In the genomic region with DNA sequence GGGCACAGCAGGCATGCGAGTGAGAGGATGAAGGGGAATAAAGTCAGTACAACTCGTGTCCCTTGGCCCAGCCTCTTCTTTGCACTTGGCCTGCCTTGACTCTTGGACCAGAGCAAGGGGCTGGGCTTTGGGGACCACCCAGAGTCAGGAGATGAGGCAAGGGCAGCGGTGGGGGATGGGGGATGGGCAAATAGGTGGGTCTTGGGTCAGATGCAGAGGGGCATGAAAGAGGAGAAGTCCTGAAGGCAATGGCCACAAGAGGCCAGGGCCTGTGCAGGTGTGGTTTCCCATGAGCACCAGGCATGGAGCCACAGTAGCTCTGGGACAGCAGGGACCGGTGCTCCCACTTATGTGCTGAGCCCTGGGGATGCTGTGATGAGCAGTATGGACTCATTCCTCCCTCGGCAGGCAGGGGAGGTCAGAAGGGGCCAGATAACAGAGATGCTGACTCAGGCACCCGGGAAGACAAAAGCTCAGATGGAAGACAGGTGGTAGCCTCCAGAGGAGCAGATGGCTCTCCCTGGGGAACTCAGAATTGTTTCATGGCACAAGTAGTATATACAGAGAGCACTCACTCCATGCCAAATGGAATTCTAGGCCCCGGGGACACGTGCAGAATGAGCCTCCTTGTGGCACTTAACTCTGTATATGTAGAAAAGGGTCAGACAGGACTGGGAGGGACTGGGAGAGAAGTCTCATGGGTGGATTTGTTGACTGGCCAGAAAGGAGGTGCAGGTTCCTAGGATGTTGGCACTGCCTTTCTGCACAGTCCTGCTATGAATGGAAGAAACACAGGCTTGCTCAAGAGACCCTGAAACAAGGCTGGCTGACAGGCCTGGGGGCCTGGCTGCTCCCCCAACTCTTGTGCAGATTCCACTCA, we compare ENCODE assay signal across 15 cellular contexts. TPM values are rescaled to one million over a fixed set of nuclear protein-coding genes. Genes with fewer than 3 reads are reported as not detected.
A peak's percentile ranks its signal among the peaks of the same experiment; 100 is the strongest.
DNase-seq lines count a peak whose midpoint lies in the region; ATAC-seq and TF ChIP-seq lines count a peak whose summit lies in the region.
"Had no signal": no experiment of that assay in that cellular context is flagged by ENCODE, and none has a peak within 500 bp of the region (broad histone marks: within the 10 kb centered on the region; RNA-seq: fewer than 3 reads in every experiment).

No MANE protein-coding gene starts in this region.

- no peak for TF ChIP-seq CTCF in HFFc6 (IDR thresholded peaks at IDR 0.05)
- no peak for TF ChIP-seq CTCF in left ventricle myocardium inferior (IDR thresholded peaks at IDR 0.05; ENCODE audit: borderline replicate concordance)
- no peak for TF ChIP-seq CTCF in activated CD8-positive, alpha-beta T cell treated with anti-CD3 and anti-CD28 coated beads for 36 hours (IDR thresholded peaks at IDR 0.05)

- no peaks in the 10 kb centered on the region for H3K9me3 ChIP-seq in left ventricle myocardium inferior (replicated peaks)
- H3K9me3 ChIP-seq: suprapubic skin had no signal

- H3K36me3 ChIP-seq in left ventricle myocardium inferior, result no peaks in the 10 kb centered on the region
- H3K36me3 ChIP-seq: suprapubic skin had no signal

- no peaks in the 10 kb centered on the region for H3K27me3 ChIP-seq in left ventricle myocardium inferior (ENCODE audit: low read depth)
- H3K27me3 ChIP-seq: suprapubic skin had no signal

- POLR2A ChIA-PET in activated CD8-positive, alpha-beta T cell treated with anti-CD3 and anti-CD28 coated beads for 36 hours (lab: Charles Lee), result no interaction called here

- no peak overlapping the region for H3K4me3 Mint-ChIP-seq in HFFc6
- H3K4me3 Mint-ChIP-seq in activated CD8-positive, alpha-beta T cell treated with anti-CD3 and anti-CD28 coated beads for 36 hours, result no peak overlapping the region
- H3K4me3 Mint-ChIP-seq: effector memory CD8-positive, alpha-beta T cell; nephron progenitor cell had no signal

- H3K4me1 ChIP-seq in left ventricle myocardium inferior, result peaks cover 42% of the 10 kb centered on the region

- CTCF ChIA-PET in activated CD8-positive, alpha-beta T cell treated with anti-CD3 and anti-CD28 coated beads for 36 hours (lab: Charles Lee), result no interaction called here

- H3K36me3 Mint-ChIP-seq in HFFc6 (ENCODE audit: low read depth), result no peaks in the 10 kb centered on the region
- no peaks in the 10 kb centered on the region for H3K36me3 Mint-ChIP-seq in activated CD8-positive, alpha-beta T cell treated with anti-CD3 and anti-CD28 coated beads for 36 hours (ENCODE audit: low read depth)

- DNase-seq in AG08396 (ENCODE audit: low spot score) (peak; percentile 12), HFFc6 (no peak), SK-N-DZ (ENCODE audit: low spot score) (peak; percentile 80), left ventricle myocardium inferior (no peak)
- no peak for DNase-seq in activated CD8-positive, alpha-beta T cell treated with anti-CD3 and anti-CD28 coated beads for 36 hours
- DNase-seq: effector memory CD8-positive, alpha-beta T cell; nephron progenitor cell; PC-9; stimulated activated CD4-positive, alpha-beta T cell treated with anti-CD3 and anti-CD28 coated beads, Interleukin-4, amount 100 ng/mL, for 1 hour had no signal

- peak overlapping the region; percentile 81 for H3K27ac ChIP-seq in left ventricle myocardium inferior (replicated peaks)
- H3K27ac ChIP-seq: C4-2B, PC-9, suprapubic skin had no signal

- peaks cover 7% of the 10 kb centered on the region; the same call in 1 of the 2 replicates for H3K4me1 Mint-ChIP-seq in HFFc6 (ENCODE audit: low read depth)
- no peaks in the 10 kb centered on the region for H3K4me1 Mint-ChIP-seq in activated CD8-positive, alpha-beta T cell treated with anti-CD3 and anti-CD28 coated beads for 36 hours (ENCODE audit: low read depth)

- intact Hi-C loops in left ventricle myocardium inferior (cut with micrococcal nuclease), result no loop called here
- intact Hi-C loops in activated CD8-positive, alpha-beta T cell treated with anti-CD3 and anti-CD28 coated beads for 36 hours (cut with micrococcal nuclease), result no loop called here

- H3K9me3 Mint-ChIP-seq in HFFc6, result no peaks in the 10 kb centered on the region
- no peaks in the 10 kb centered on the region for H3K9me3 Mint-ChIP-seq in activated CD8-positive, alpha-beta T cell treated with anti-CD3 and anti-CD28 coated beads for 36 hours
- H3K9me3 Mint-ChIP-seq: activated naive CD4-positive, alpha-beta T cell treated with anti-CD3 and anti-CD28 coated beads, Interleukin-2, amount 50 U/mL, for 72 hours; effector memory CD8-positive, alpha-beta T cell had no signal

- ATAC-seq in HG03460 (IDR thresholded peaks at IDR 0.05; ENCODE audit: unreplicated experiment) (no peak), HG03196 (IDR thresholded peaks at IDR 0.05; ENCODE audit: unreplicated experiment) (no peak), HG02759 (IDR thresholded peaks at IDR 0.05; ENCODE audit: unreplicated experiment) (no peak)
- ATAC-seq in activated CD8-positive, alpha-beta T cell treated with anti-CD3 and anti-CD28 coated beads for 36 hours, result no peak
- ATAC-seq: activated naive CD4-positive, alpha-beta T cell treated with anti-CD3 and anti-CD28 coated beads, Interleukin-2, amount 50 U/mL, for 72 hours; effector memory CD8-positive, alpha-beta T cell had no signal

- no peak overlapping the region for H3K4me3 ChIP-seq in left ventricle myocardium inferior
- H3K4me3 ChIP-seq: PC-9, suprapubic skin had no signal

- 0 out of 2 replicates have a peak overlapping the region, but pooled peaks have one; percentile 43 for H3K27ac Mint-ChIP-seq in HFFc6
- no peak overlapping the region for H3K27ac Mint-ChIP-seq in activated CD8-positive, alpha-beta T cell treated with anti-CD3 and anti-CD28 coated beads for 36 hours
- H3K27ac Mint-ChIP-seq: activated naive CD4-positive, alpha-beta T cell treated with anti-CD3 and anti-CD28 coated beads, Interleukin-2, amount 50 U/mL, for 72 hours; effector memory CD8-positive, alpha-beta T cell; nephron progenitor cell had no signal

- peaks cover 16% of the 10 kb centered on the region for H3K27me3 Mint-ChIP-seq in HFFc6 (ENCODE audit: insufficient read depth)
- no peaks in the 10 kb centered on the region for H3K27me3 Mint-ChIP-seq in activated CD8-positive, alpha-beta T cell treated with anti-CD3 and anti-CD28 coated beads for 36 hours

RNA-seq across cellular contexts. Expression of gene ZBTB47, which starts 14.3 kb away (rescaled TPM):
- 10 to 100 TPM; 26.3 to 35.7 (median 29.3) TPM for total RNA-seq in HFFc6 (2021; fragmentation: NEBNext Ultra II Directional; extraction: Animal tissue kit (Norgen Biotek cat#: 25700))
- 3.1 and 4.7 TPM in 2 replicates for polyA plus RNA-seq in SK-N-DZ (2014; cell fraction: cytosol; rRNA removed)
- polyA plus RNA-seq in SK-N-DZ (2014; cell fraction: nucleus; rRNA removed), result 5.1 and 5.3 TPM in 2 replicates
- total RNA-seq in left ventricle myocardium inferior, result 118 TPM
- under 1 TPM; 0.43 to 0.45 TPM for total RNA-seq in activated CD8-positive, alpha-beta T cell treated with anti-CD3 and anti-CD28 coated beads for 36 hours

RNA-seq across cellular contexts. Expression of gene KLHL40, which starts 17.6 kb away (rescaled TPM):
- not detected for total RNA-seq in HFFc6 (2021; fragmentation: NEBNext Ultra II Directional; extraction: Animal tissue kit (Norgen Biotek cat#: 25700))
- not detected in 2 replicates for polyA plus RNA-seq in SK-N-DZ (2014; cell fraction: cytosol; rRNA removed)
- polyA plus RNA-seq in SK-N-DZ (2014; cell fraction: nucleus; rRNA removed), result not detected in 2 replicates
- 0.22 TPM for total RNA-seq in left ventricle myocardium inferior
- total RNA-seq in activated CD8-positive, alpha-beta T cell treated with anti-CD3 and anti-CD28 coated beads for 36 hours, result not detected
- total RNA-seq: activated naive CD4-positive, alpha-beta T cell treated with anti-CD3 and anti-CD28 coated beads, Interleukin-2, amount 50 U/mL, for 72 hours; PC-9; suprapubic skin had no signal

RNA-seq across cellular contexts. Expression of gene HHATL, which starts 34.8 kb away (rescaled TPM):
- not detected for total RNA-seq in HFFc6 (2021; fragmentation: NEBNext Ultra II Directional; extraction: Animal tissue kit (Norgen Biotek cat#: 25700))
- 0.19 TPM in 1 of 2 replicates, not detected in the other for polyA plus RNA-seq in SK-N-DZ (2014; cell fraction: cytosol; rRNA removed)
- polyA plus RNA-seq in SK-N-DZ (2014; cell fraction: nucleus; rRNA removed), result 1.1 TPM in 1 of 2 replicates, not detected in the other
- total RNA-seq in left ventricle myocardium inferior, result 552 TPM
- not detected for total RNA-seq in activated CD8-positive, alpha-beta T cell treated with anti-CD3 and anti-CD28 coated beads for 36 hours
- total RNA-seq: activated naive CD4-positive, alpha-beta T cell treated with anti-CD3 and anti-CD28 coated beads, Interleukin-2, amount 50 U/mL, for 72 hours; PC-9 had no signal

Comparison
In these comparisons a context has a peak if more than half of its experiments do, and no peak if none do; other contexts are left out.
1. DNase-seq: peak in AG08396 (single experiment) and SK-N-DZ (single experiment); none in HFFc6 (single experiment), left ventricle myocardium inferior (single experiment) and activated CD8-positive, alpha-beta T cell treated with anti-CD3 and anti-CD28 coated beads for 36 hours (single experiment).
2. RNA of gene ZBTB47, which starts 14.3 kb away (total RNA-seq): 118 TPM in left ventricle myocardium inferior (single experiment) and 26.3 to 35.7 TPM in HFFc6; 0.43 to 0.45 TPM in activated CD8-positive, alpha-beta T cell treated with anti-CD3 and anti-CD28 coated beads for 36 hours; every median in the first group is over 10 times any median in the second.
3. RNA of gene HHATL, which starts 34.8 kb away (total RNA-seq): 552 TPM in left ventricle myocardium inferior (single experiment); not detected in HFFc6 and not detected in activated CD8-positive, alpha-beta T cell treated with anti-CD3 and anti-CD28 coated beads for 36 hours; every median in the first group is over 100 times any median in the second.